ENCODE assay signal across 15 cellular contexts in genomic region chr2:81658227-81658626, GRCh38.
A peak's percentile ranks its signal among the peaks of the same experiment; 100 is the strongest.
DNase-seq lines count a peak whose midpoint lies in the region; TF ChIP-seq lines count a peak whose summit lies in the region.
"Had no signal": no experiment of that assay in that cellular context is flagged by ENCODE, and none has a peak within 500 bp of the region (broad histone marks: within the 10 kb centered on the region; RNA-seq: fewer than 3 reads in every experiment).

No MANE protein-coding gene starts in this region.

- no peaks in the 10 kb centered on the region for H4K20me1 ChIP-seq in OCI-LY3 (ENCODE audit: insufficient read depth, low read length)

- H3K79me2 ChIP-seq in OCI-LY3 (ENCODE audit: low read length) = no peaks in the 10 kb centered on the region
- H3K79me2 ChIP-seq: parathyroid adenoma had no signal

- H3K9me3 Mint-ChIP-seq in MCF 10A (ENCODE audit: unreplicated experiment) (peaks cover 8% of the 10 kb centered on the region), type B pancreatic cell (peaks cover 22% of the 10 kb centered on the region)
- peaks cover 12 to 61% (median 24%) of the 10 kb centered on the region in 5 donors for H3K9me3 Mint-ChIP-seq in CD8-positive, alpha-beta memory T cell

- CTCF ChIA-PET in MCF 10A (lab: Yijun Ruan, JAX) = no interaction called here
- CTCF ChIA-PET in CD8-positive, alpha-beta memory T cell (lab: Charles Lee) = no interaction called here

- H3K9me3 ChIP-seq in breast epithelium = peaks cover 10 to 39% of the 10 kb centered on the region in 2 donors
- no peaks in the 10 kb centered on the region for H3K9me3 ChIP-seq in OCI-LY3 (ENCODE audit: insufficient read depth, low read length)
- peaks cover 5% of the 10 kb centered on the region for H3K9me3 ChIP-seq in CD8-positive, alpha-beta memory T cell (ENCODE audit: low read length)
- H3K9me3 ChIP-seq: thyroid gland had no signal

- POLR2A ChIA-PET in MCF 10A (lab: Yijun Ruan, JAX) = interaction anchor here (0.5 to 1.2 kb wide), 4 partner anchors 9 to 1376 kb away, joined by 3 to 4 read pairs (median 4); no protein-coding TSS in a partner anchor
- POLR2A ChIA-PET in CD8-positive, alpha-beta memory T cell (lab: Charles Lee) = no interaction called here

- H3K27me3 ChIP-seq in breast epithelium (no peaks in the 10 kb centered on the region), OCI-LY3 (ENCODE audit: low read depth, low read length) (no peaks in the 10 kb centered on the region)
- H3K27me3 ChIP-seq in CD8-positive, alpha-beta memory T cell (ENCODE audit: insufficient read depth, low read length, poor library complexity, severe bottlenecking) = no peaks in the 10 kb centered on the region
- H3K27me3 ChIP-seq: SJSA1, thyroid gland had no signal

- peak overlapping the region; percentile 15; the same call in 1 of the 2 replicates for H3K4me2 ChIP-seq in OCI-LY3 (ENCODE audit: low read length)

- TF ChIP-seq CTCF in MCF 10A (IDR thresholded peaks at IDR 0.05; ENCODE audit: unreplicated experiment) (no peak), breast epithelium (IDR thresholded peaks at IDR 0.05) (no peak), OCI-LY3 (IDR thresholded peaks at IDR 0.05; ENCODE audit: low read depth, low read length) (no peak), epithelial cell of esophagus (IDR thresholded peaks at IDR 0.05; ENCODE audit: insufficient read depth, low read depth, low read length, missing control alignments) (no peak), type B pancreatic cell (conservative IDR thresholded peaks at IDR 0.05) (no peak)

- H3K27me3 Mint-ChIP-seq in MCF 10A (ENCODE audit: insufficient read depth, unreplicated experiment) (no peaks in the 10 kb centered on the region), type B pancreatic cell (no peaks in the 10 kb centered on the region)
- no peaks in the 10 kb centered on the region for H3K27me3 Mint-ChIP-seq in CD8-positive, alpha-beta memory T cell
- H3K27me3 Mint-ChIP-seq: activated CD8-positive, alpha-beta T cell treated with anti-CD3 and anti-CD28 coated beads for 36 hours had no signal

- no peaks in the 10 kb centered on the region for H3K36me3 ChIP-seq in breast epithelium
- no peaks in the 10 kb centered on the region for H3K36me3 ChIP-seq in OCI-LY3 (replicated peaks; ENCODE audit: low read depth, low read length)
- H3K36me3 ChIP-seq in CD8-positive, alpha-beta memory T cell (ENCODE audit: insufficient read depth, low read length) = no peaks in the 10 kb centered on the region
- H3K36me3 ChIP-seq: SJSA1, thyroid gland had no signal

- H3K4me3 Mint-ChIP-seq in MCF 10A (ENCODE audit: unreplicated experiment) (no peak overlapping the region), type B pancreatic cell (no peak overlapping the region)
- no peak overlapping the region for H3K4me3 Mint-ChIP-seq in CD8-positive, alpha-beta memory T cell
- H3K4me3 Mint-ChIP-seq: activated CD8-positive, alpha-beta T cell treated with anti-CD3 and anti-CD28 coated beads for 36 hours had no signal

- no peak overlapping the region for H3K27ac ChIP-seq in breast epithelium
- no peak overlapping the region for H3K27ac ChIP-seq in OCI-LY3 (ENCODE audit: low read length)
- no peak overlapping the region for H3K27ac ChIP-seq in CD8-positive, alpha-beta memory T cell (ENCODE audit: low read depth, low read length)
- H3K27ac ChIP-seq: parathyroid adenoma, SJSA1, thyroid gland had no signal

- H3K4me3 ChIP-seq in breast epithelium (no peak overlapping the region), OCI-LY3 (ENCODE audit: low read length) (no peak overlapping the region), epithelial cell of esophagus (ENCODE audit: low read length) (no peak overlapping the region)
- H3K4me3 ChIP-seq in CD8-positive, alpha-beta memory T cell (ENCODE audit: low read length) = no peak overlapping the region
- H3K4me3 ChIP-seq: SJSA1, thyroid gland had no signal

- H3K9ac ChIP-seq in OCI-LY3 (ENCODE audit: low read length) = no peak overlapping the region
- H3K9ac ChIP-seq: parathyroid adenoma had no signal

- H2AFZ ChIP-seq in OCI-LY3 (ENCODE audit: low read depth, low read length) = no peak overlapping the region
- H2AFZ ChIP-seq: parathyroid adenoma had no signal

- intact Hi-C loops in MCF 10A (cut with micrococcal nuclease) = no loop called here
- intact Hi-C loops in breast epithelium (cut with DNase I; ENCODE audit: low total_unique reads) = no loop called here

- peak overlapping the region; percentile 11 for H3K27ac Mint-ChIP-seq in MCF 10A (ENCODE audit: low read depth, unreplicated experiment)
- H3K27ac Mint-ChIP-seq in type B pancreatic cell = peak overlapping the region; percentile 68
- H3K27ac Mint-ChIP-seq in CD8-positive, alpha-beta memory T cell = no peak overlapping the region
- H3K27ac Mint-ChIP-seq: activated CD8-positive, alpha-beta T cell treated with anti-CD3 and anti-CD28 coated beads for 36 hours had no signal

- no peak for TF ChIP-seq POLR2A in breast epithelium (IDR thresholded peaks at IDR 0.05)

- no peaks in the 10 kb centered on the region for H3K36me3 Mint-ChIP-seq in MCF 10A (ENCODE audit: insufficient read depth, unreplicated experiment)
- peaks cover 4% of the 10 kb centered on the region for H3K36me3 Mint-ChIP-seq in type B pancreatic cell
- H3K36me3 Mint-ChIP-seq in CD8-positive, alpha-beta memory T cell = no peaks in the 10 kb centered on the region

- DNase-seq in MCF 10A (ENCODE audit: unreplicated experiment) (peak; percentile 96), breast epithelium (ENCODE audit: low spot score in 2 of 2) (no peak), epithelial cell of esophagus (ENCODE audit: low read depth) (peak; percentile 46), type B pancreatic cell (ENCODE audit: extremely low spot score, unreplicated experiment) (no peak), OCI-M1 (lab: John Stamatoyannopoulos, UW) (no peak), DMS153 (lab: John Stamatoyannopoulos, UW) (no peak)
- no peak for DNase-seq in CD8-positive, alpha-beta memory T cell
- DNase-seq: activated CD8-positive, alpha-beta T cell treated with anti-CD3 and anti-CD28 coated beads for 36 hours; COR-L47; dermis blood vessel endothelial cell; NCI-H2081 treated with DMSO at 0.1 percent for 48 hours; thyroid gland had no signal

- H3K4me1 ChIP-seq in breast epithelium = no peaks in the 10 kb centered on the region
- peaks cover 18% of the 10 kb centered on the region for H3K4me1 ChIP-seq in OCI-LY3 (ENCODE audit: low read length)
- H3K4me1 ChIP-seq in CD8-positive, alpha-beta memory T cell (ENCODE audit: insufficient read depth, low read length) = no peaks in the 10 kb centered on the region
- H3K4me1 ChIP-seq: parathyroid adenoma, SJSA1, thyroid gland had no signal

- H3K4me1 Mint-ChIP-seq in MCF 10A (ENCODE audit: insufficient read depth, unreplicated experiment) = peaks cover 13% of the 10 kb centered on the region
- no peaks in the 10 kb centered on the region for H3K4me1 Mint-ChIP-seq in type B pancreatic cell (ENCODE audit: unreplicated experiment)
- no peaks in the 10 kb centered on the region for H3K4me1 Mint-ChIP-seq in CD8-positive, alpha-beta memory T cell

- BruUV-seq in MCF 10A (replicated peaks; lab: Mats Ljungman, UMichigan) = no TSS peak

Comparison
In these comparisons a context has a peak if more than half of its experiments do, and no peak if none do; other contexts are left out.
1. DNase-seq: peak in MCF 10A (single experiment) and epithelial cell of esophagus (single experiment); none in breast epithelium (0 of 2), type B pancreatic cell (single experiment), OCI-M1 (single experiment), CD8-positive, alpha-beta memory T cell (0 of 5) and DMS153 (single experiment).
2. H3K27ac Mint-ChIP-seq: peak in MCF 10A (single experiment) and type B pancreatic cell (single experiment); none in CD8-positive, alpha-beta memory T cell (0 of 8).